In genomic region chr16:471353-472198, GRCh38 we compare ENCODE assay signal across 12 cellular contexts. TPM values are rescaled to one million over a fixed set of nuclear protein-coding genes. Genes with fewer than 3 reads are reported as not detected.
DNase-seq lines count a peak whose midpoint lies in the region; ATAC-seq, FAIRE-seq and TF ChIP-seq lines count a peak whose summit lies in the region.
"Had no signal": no experiment of that assay in that cellular context is flagged by ENCODE, and none has a peak within 500 bp of the region (broad histone marks: within the 10 kb centered on the region; RNA-seq: fewer than 3 reads in every experiment).

No MANE protein-coding gene starts in this region.

- no peaks in the 10 kb centered on the region for H3K9me3 ChIP-seq in NT2/D1 (ENCODE audit: insufficient read depth, low read length)
- no peaks in the 10 kb centered on the region for H3K9me3 ChIP-seq in neural progenitor cell (ENCODE audit: low read depth)
- no peaks in the 10 kb centered on the region for H3K9me3 ChIP-seq in CD8-positive, alpha-beta T cell (ENCODE audit: low read length)

- peaks cover 2% of the 10 kb centered on the region for H3K27me3 Mint-ChIP-seq in neural progenitor cell (ENCODE audit: insufficient read depth, low read depth)
- H3K27me3 Mint-ChIP-seq in CD8-positive, alpha-beta T cell (ENCODE audit: low read depth): no peaks in the 10 kb centered on the region
- H3K27me3 Mint-ChIP-seq: memory B cell had no signal

- H2AFZ ChIP-seq in neural progenitor cell (replicated peaks): no peak overlapping the region

- TF ChIP-seq POLR2A in erythroblast (IDR thresholded peaks at IDR 0.05; ENCODE audit: low read length): no peak

- peak; percentile 11 for DNase-seq in CD1c-positive myeloid dendritic cell (ENCODE audit: extremely low spot score)
- peak; percentile 85 for DNase-seq in NT2/D1 (ENCODE audit: low read depth, low spot score)
- peak; percentile 83 to 85 for DNase-seq in frontal cortex (ENCODE audit: low spot score in 2 of 2)
- DNase-seq in neural progenitor cell (ENCODE audit: low spot score): peak; percentile 69
- DNase-seq in T-helper 1 cell: no peak
- no peak for DNase-seq in CD8-positive, alpha-beta T cell
- DNase-seq in effector CD8-positive, alpha-beta T cell (lab: John Stamatoyannopoulos, UW): no peak
- DNase-seq in erythroblast (lab: John Stamatoyannopoulos, UW): no peak
- DNase-seq: activated CD8-positive, alpha-beta memory T cell treated with anti-CD3 and anti-CD28 coated beads, Interleukin-2, amount 50 U/mL, for 4 hours; NCI-H1092 treated with DMSO at 0.1 percent for 48 hours had no signal

- peaks cover 11% of the 10 kb centered on the region for H3K36me3 ChIP-seq in NT2/D1 (ENCODE audit: insufficient read depth, insufficient read length, low read length)
- H3K36me3 ChIP-seq in neural progenitor cell: no peaks in the 10 kb centered on the region
- no peaks in the 10 kb centered on the region for H3K36me3 ChIP-seq in CD8-positive, alpha-beta T cell (ENCODE audit: insufficient read depth, low read length)

- no peaks in the 10 kb centered on the region for H3K27me3 ChIP-seq in NT2/D1 (ENCODE audit: insufficient read depth, insufficient read length)
- no peaks in the 10 kb centered on the region for H3K27me3 ChIP-seq in neural progenitor cell
- no peaks in the 10 kb centered on the region for H3K27me3 ChIP-seq in CD8-positive, alpha-beta T cell (ENCODE audit: insufficient read depth, low read length)

- peaks cover 20% of the 10 kb centered on the region for H3K36me3 Mint-ChIP-seq in neural progenitor cell
- H3K36me3 Mint-ChIP-seq in CD8-positive, alpha-beta T cell: peaks cover 27% of the 10 kb centered on the region

- peaks cover 17% of the 10 kb centered on the region for H3F3A ChIP-seq in neural progenitor cell (ENCODE audit: low read depth)

- H3K27ac ChIP-seq in neural progenitor cell: no peak overlapping the region
- no peak overlapping the region for H3K27ac ChIP-seq in CD8-positive, alpha-beta T cell (ENCODE audit: low read depth, low read length)
- H3K27ac ChIP-seq: coronary artery had no signal

- no peak for ATAC-seq in CD8-positive, alpha-beta T cell

- intact Hi-C loops in CD8-positive, alpha-beta T cell (cut with DNase I, micrococcal nuclease): no loop called here

- H3K79me2 ChIP-seq in neural progenitor cell (ENCODE audit: low read depth): peaks cover 11% of the 10 kb centered on the region

- H3K4me3 ChIP-seq in NT2/D1 (ENCODE audit: insufficient read length, low read depth) (peak overlapping the region; percentile 1), neural progenitor cell (no peak overlapping the region)
- no peak overlapping the region for H3K4me3 ChIP-seq in CD8-positive, alpha-beta T cell (ENCODE audit: low read depth, low read length)
- H3K4me3 ChIP-seq: coronary artery had no signal

- H3K9ac ChIP-seq in NT2/D1 (ENCODE audit: insufficient read length, low read depth): peak overlapping the region; percentile 43
- no peak overlapping the region for H3K9ac ChIP-seq in neural progenitor cell

- peak overlapping the region; percentile 47 for H3K4me2 ChIP-seq in neural progenitor cell

- no peaks in the 10 kb centered on the region for H3K9me3 Mint-ChIP-seq in neural progenitor cell
- no peaks in the 10 kb centered on the region for H3K9me3 Mint-ChIP-seq in CD8-positive, alpha-beta T cell
- H3K9me3 Mint-ChIP-seq: memory B cell had no signal

- H3K4me1 ChIP-seq in NT2/D1 (ENCODE audit: insufficient read depth, insufficient read length) (peaks cover 40% of the 10 kb centered on the region), neural progenitor cell (peaks cover 25% of the 10 kb centered on the region)
- H3K4me1 ChIP-seq in CD8-positive, alpha-beta T cell (ENCODE audit: insufficient read depth, low read length): no peaks in the 10 kb centered on the region

- POLR2A ChIA-PET in CD8-positive, alpha-beta T cell (lab: Charles Lee): no interaction called here

- peaks cover 90% of the 10 kb centered on the region for H4K20me1 ChIP-seq in neural progenitor cell (ENCODE audit: low read depth)

- peak overlapping the region; percentile 69 for H3K4me3 Mint-ChIP-seq in neural progenitor cell
- no peak overlapping the region for H3K4me3 Mint-ChIP-seq in CD8-positive, alpha-beta T cell
- H3K4me3 Mint-ChIP-seq: memory B cell had no signal

- peak overlapping the region; percentile 76 for H3K27ac Mint-ChIP-seq in neural progenitor cell
- no peak overlapping the region for H3K27ac Mint-ChIP-seq in CD8-positive, alpha-beta T cell
- H3K27ac Mint-ChIP-seq: memory B cell had no signal

- peak; percentile 89 for FAIRE-seq in frontal cortex (lab: Jason Lieb, UNC)

- no peak for TF ChIP-seq CTCF in neural progenitor cell (IDR thresholded peaks at IDR 0.05)
- TF ChIP-seq CTCF in CD8-positive, alpha-beta T cell (IDR thresholded peaks at IDR 0.05): no peak

- CTCF ChIA-PET in CD8-positive, alpha-beta T cell (lab: Charles Lee): no interaction called here

- peaks cover 56% of the 10 kb centered on the region for H3K4me1 Mint-ChIP-seq in neural progenitor cell
- no peaks in the 10 kb centered on the region for H3K4me1 Mint-ChIP-seq in CD8-positive, alpha-beta T cell (ENCODE audit: low read depth)

RNA-seq across cellular contexts. Expression of gene RAB11FIP3, which starts 46.1 kb away (rescaled TPM):
- 26.5 TPM for total RNA-seq in frontal cortex
- 15.5 and 45.2 TPM in 2 replicates for total RNA-seq in neural progenitor cell (ENCODE audit: low replicate concordance)
- 10 to 100 TPM; 26.4 to 27.5 TPM for total RNA-seq in CD8-positive, alpha-beta T cell

RNA-seq across cellular contexts. Expression of gene CAPN15, which starts 55.9 kb away (rescaled TPM):
- 7.3 TPM for total RNA-seq in frontal cortex
- 6.8 and 41.0 TPM in 2 replicates for total RNA-seq in neural progenitor cell (ENCODE audit: low replicate concordance)
- total RNA-seq in CD8-positive, alpha-beta T cell: 10 to 100 TPM; 40.5 to 43.6 TPM

Comparison
In these comparisons a context has a peak if more than half of its experiments do, and no peak if none do; other contexts are left out.
1. DNase-seq: peak in CD1c-positive myeloid dendritic cell (single experiment), NT2/D1 (single experiment), frontal cortex (2 of 2) and neural progenitor cell (single experiment); none in T-helper 1 cell (0 of 5), CD8-positive, alpha-beta T cell (0 of 7), effector CD8-positive, alpha-beta T cell (single experiment) and erythroblast (0 of 2).